ENCODE assay signal across 31 cellular contexts in the genomic region with DNA sequence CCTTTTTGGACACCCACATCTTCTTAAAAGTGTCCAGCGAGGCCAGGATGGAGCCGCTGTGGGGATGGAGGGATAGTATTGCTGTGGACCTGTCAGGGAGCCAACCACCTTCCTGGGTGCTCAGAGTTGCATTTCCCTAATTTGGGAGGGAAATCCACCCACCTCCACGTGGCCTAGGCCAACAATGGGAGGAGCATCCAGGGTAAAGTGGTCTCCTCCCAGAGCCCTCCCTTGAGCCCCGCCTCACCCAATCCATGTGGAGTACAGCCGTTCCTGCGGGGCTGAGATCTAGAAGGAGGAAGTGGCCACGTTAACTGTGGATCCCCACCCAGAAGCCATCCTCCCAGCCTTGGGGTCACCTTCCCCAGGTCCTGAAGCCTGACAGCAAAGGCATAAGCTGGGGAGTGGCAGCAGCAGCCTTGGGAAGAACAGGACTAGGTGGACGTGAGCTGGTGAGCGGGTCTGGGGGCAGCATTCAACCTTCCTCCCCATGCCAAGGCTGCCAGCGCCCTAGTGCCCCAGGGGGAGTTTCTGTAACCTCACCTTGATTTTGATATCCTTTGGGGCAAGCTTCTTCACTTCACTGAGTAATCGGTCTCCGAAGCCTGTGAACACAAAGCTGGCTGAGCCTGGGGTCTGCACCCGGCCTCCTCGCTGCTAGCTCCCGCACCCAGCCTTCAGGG. TPM values are rescaled to one million over a fixed set of nuclear protein-coding genes. Genes with fewer than 3 reads are reported as not detected.
"Had no signal": no experiment of that assay in that cellular context is flagged by ENCODE, and none has a peak within 500 bp of the region (broad histone marks: within the 10 kb centered on the region; RNA-seq: fewer than 3 reads in every experiment).

No MANE protein-coding gene starts in this region.

- H3K4me3 ChIP-seq: ascending aorta, cardiac muscle cell, coronary artery, heart right ventricle, left lung, lower lobe of right lung, suprapubic skin, tibial artery, upper lobe of right lung had no signal

- DNase-seq: activated CD4-positive, alpha-beta T cell treated with anti-CD3 and anti-CD28 coated beads for 1 hour; activated CD4-positive, alpha-beta T cell treated with anti-CD3 and anti-CD28 coated beads, Interleukin-2, amount 50 U/mL, for 1 hour; activated CD8-positive, alpha-beta memory T cell treated with anti-CD3 and anti-CD28 coated beads, Interleukin-2, amount 10 ng/mL, durations not matched to agents 7 days and 5 days; activated CD8-positive, alpha-beta T cell treated with anti-CD3 and anti-CD28 coated beads, Interleukin-2, amount 10 ng/mL, durations not matched to agents 7 days and 5 days; activated effector memory CD4-positive, alpha-beta T cell treated with Interleukin-2 at 50 U/mL for 16 hours; activated naive CD4-positive, alpha-beta T cell treated with anti-CD3 and anti-CD28 coated beads for 36 hours; activated naive CD8-positive, alpha-beta T cell treated with anti-CD3 and anti-CD28 coated beads, Interleukin-2, amount 10 ng/mL, durations not matched to agents 7 days and 5 days; cerebellar nuclear complex; endodermal cell; foreskin keratinocyte; heart right ventricle; kidney glomerular epithelial cell; lower lobe of right lung; mesenchymal stem cell; stimulated activated CD4-positive, alpha-beta T cell treated with anti-CD3 and anti-CD28 coated beads, Interleukin-15, amount 100 ng/mL, for 24 hours; stimulated activated CD4-positive, alpha-beta T cell treated with anti-CD3 and anti-CD28 coated beads, Interleukin-2, amount 100 ng/mL, for 24 hours; stimulated activated naive CD4-positive, alpha-beta T cell; T-helper 1 cell; tibial artery; upper lobe of right lung; WERI-Rb-1 had no signal

- ATAC-seq: activated CD8-positive, alpha-beta memory T cell treated with anti-CD3 and anti-CD28 coated beads, Interleukin-2, amount 10 ng/mL, durations not matched to agents 7 days and 5 days; activated CD8-positive, alpha-beta T cell treated with anti-CD3 and anti-CD28 coated beads, Interleukin-2, amount 10 ng/mL, durations not matched to agents 7 days and 5 days; esophagus mucosa; foreskin keratinocyte; heart right ventricle; left lung; lower lobe of right lung; natural killer cell treated with Interleukin-12 subunit alpha and Interleukin-12 subunit beta and Interleukin-15 and Interleukin-18, amount 100 ng/mL, for 72 hours; upper lobe of right lung had no signal

- H3K27ac ChIP-seq: ascending aorta, cardiac muscle cell, coronary artery, foreskin keratinocyte, heart right ventricle, left lung, lower lobe of right lung, neutrophil, suprapubic skin, tibial artery, upper lobe of right lung, WERI-Rb-1 had no signal

- H3K4me3 Mint-ChIP-seq: activated CD8-positive, alpha-beta memory T cell treated with anti-CD3 and anti-CD28 coated beads, Interleukin-2, amount 10 ng/mL, durations not matched to agents 7 days and 5 days; activated CD8-positive, alpha-beta T cell treated with anti-CD3 and anti-CD28 coated beads, Interleukin-2, amount 10 ng/mL, durations not matched to agents 7 days and 5 days; activated naive CD4-positive, alpha-beta T cell treated with anti-CD3 and anti-CD28 coated beads for 36 hours; activated naive CD8-positive, alpha-beta T cell treated with anti-CD3 and anti-CD28 coated beads, Interleukin-2, amount 10 ng/mL, durations not matched to agents 7 days and 5 days; brain; endodermal cell; natural killer cell treated with Interleukin-12 subunit alpha and Interleukin-12 subunit beta and Interleukin-15 and Interleukin-18, amount 100 ng/mL, for 72 hours had no signal

- H3K27me3 ChIP-seq: ascending aorta, cardiac muscle cell, foreskin keratinocyte, heart right ventricle, left lung, neutrophil, suprapubic skin, tibial artery, upper lobe of right lung had no signal

- H3K36me3 Mint-ChIP-seq: natural killer cell treated with Interleukin-12 subunit alpha and Interleukin-12 subunit beta and Interleukin-15 and Interleukin-18, amount 100 ng/mL, for 72 hours had no signal

- H3K9me3 Mint-ChIP-seq: activated naive CD4-positive, alpha-beta T cell treated with anti-CD3 and anti-CD28 coated beads for 36 hours; activated naive CD8-positive, alpha-beta T cell treated with anti-CD3 and anti-CD28 coated beads, Interleukin-2, amount 10 ng/mL, durations not matched to agents 7 days and 5 days; natural killer cell treated with Interleukin-12 subunit alpha and Interleukin-12 subunit beta and Interleukin-15 and Interleukin-18, amount 100 ng/mL, for 72 hours had no signal

- H3K27me3 Mint-ChIP-seq: activated CD8-positive, alpha-beta memory T cell treated with anti-CD3 and anti-CD28 coated beads, Interleukin-2, amount 10 ng/mL, durations not matched to agents 7 days and 5 days; activated naive CD8-positive, alpha-beta T cell treated with anti-CD3 and anti-CD28 coated beads, Interleukin-2, amount 10 ng/mL, durations not matched to agents 7 days and 5 days; brain; natural killer cell treated with Interleukin-12 subunit alpha and Interleukin-12 subunit beta and Interleukin-15 and Interleukin-18, amount 100 ng/mL, for 72 hours had no signal

- H3K27ac Mint-ChIP-seq: activated CD8-positive, alpha-beta memory T cell treated with anti-CD3 and anti-CD28 coated beads, Interleukin-2, amount 10 ng/mL, durations not matched to agents 7 days and 5 days; activated CD8-positive, alpha-beta T cell treated with anti-CD3 and anti-CD28 coated beads, Interleukin-2, amount 10 ng/mL, durations not matched to agents 7 days and 5 days; activated naive CD4-positive, alpha-beta T cell treated with anti-CD3 and anti-CD28 coated beads for 36 hours; activated naive CD8-positive, alpha-beta T cell treated with anti-CD3 and anti-CD28 coated beads, Interleukin-2, amount 10 ng/mL, durations not matched to agents 7 days and 5 days; brain; endodermal cell; natural killer cell treated with Interleukin-12 subunit alpha and Interleukin-12 subunit beta and Interleukin-15 and Interleukin-18, amount 100 ng/mL, for 72 hours had no signal

- H3K9me3 ChIP-seq: left lung, lower lobe of right lung, neutrophil, suprapubic skin, upper lobe of right lung had no signal

- H3K4me1 ChIP-seq: foreskin keratinocyte had no signal

RNA-seq across cellular contexts. Expression of a gene that starts 56.3 kb away (rescaled TPM):
- total RNA-seq: foreskin keratinocyte, renal cortical epithelial cell had no signal
